20 cellular contexts compared by ENCODE assay signal in the genomic region with DNA sequence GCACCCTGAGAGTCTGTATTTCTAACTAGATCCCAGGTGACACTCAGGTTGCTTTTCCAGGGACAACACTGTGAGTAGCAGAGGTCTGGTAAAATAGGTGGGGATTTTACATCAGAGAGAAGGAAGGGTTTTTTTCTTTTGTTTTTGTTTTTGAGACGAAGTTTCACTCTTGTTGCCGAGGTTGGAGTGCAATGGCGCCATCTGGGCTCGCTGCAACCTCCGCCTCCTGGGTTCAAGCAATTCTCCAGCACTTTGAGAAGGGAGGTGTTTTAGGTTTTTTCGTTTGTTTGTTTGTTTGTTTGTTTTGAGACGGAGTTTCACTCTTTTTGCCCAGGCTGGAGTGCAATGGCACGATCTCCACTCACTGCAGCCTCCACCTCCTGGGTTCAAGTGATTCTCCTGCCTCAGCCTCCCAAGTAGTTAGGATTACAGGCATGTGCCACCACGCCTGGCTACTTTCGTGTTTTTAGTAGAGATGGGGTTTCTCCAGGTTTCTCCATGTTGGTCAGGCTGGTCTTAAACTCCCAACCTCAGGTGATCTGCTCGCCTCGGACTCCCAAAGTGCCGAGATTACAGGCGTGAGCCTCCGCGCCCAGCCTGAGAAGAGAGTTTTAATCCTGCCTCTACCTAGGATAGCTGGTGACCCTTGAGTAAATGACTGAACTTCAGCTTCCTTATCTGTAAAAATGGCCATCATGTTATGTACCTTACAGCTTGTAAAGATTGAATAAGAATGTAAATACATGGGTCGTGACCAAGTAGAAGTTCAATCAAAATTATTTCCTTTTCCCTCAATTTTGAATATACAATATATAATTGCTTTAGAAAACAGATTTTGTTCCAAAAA.
DNase-seq lines count a peak whose midpoint lies in the region; ATAC-seq and TF ChIP-seq lines count a peak whose summit lies in the region.
"Had no signal": no experiment of that assay in that cellular context is flagged by ENCODE, and none has a peak within 500 bp of the region (broad histone marks: within the 10 kb centered on the region; RNA-seq: fewer than 3 reads in every experiment).

No MANE protein-coding gene starts in this region.

- H3K36me3 Mint-ChIP-seq in Calu3 (ENCODE audit: insufficient read depth, unreplicated experiment) (peaks cover 5% of the 10 kb centered on the region), mesothelial cell of epicardium (peaks cover 4% of the 10 kb centered on the region)
- no peaks in the 10 kb centered on the region for H3K36me3 Mint-ChIP-seq in stimulated activated effector memory CD8-positive, alpha-beta T cell treated with anti-CD3 and anti-CD28 coated beads, Interleukin-12 subunit alpha, Interleukin-12 subunit beta, amount 100 ng/mL, for 72 hours

- peak overlapping the region; percentile 48 for H3K27ac ChIP-seq in VCaP
- H3K27ac ChIP-seq: RWPE1, SJCRH30 had no signal

- peaks cover 59% of the 10 kb centered on the region for H3K4me1 Mint-ChIP-seq in Calu3 (ENCODE audit: low read depth, unreplicated experiment)
- peaks cover 54% of the 10 kb centered on the region for H3K4me1 Mint-ChIP-seq in mesothelial cell of epicardium
- no peaks in the 10 kb centered on the region for H3K4me1 Mint-ChIP-seq in stimulated activated effector memory CD8-positive, alpha-beta T cell treated with anti-CD3 and anti-CD28 coated beads, Interleukin-12 subunit alpha, Interleukin-12 subunit beta, amount 100 ng/mL, for 72 hours

- BruUV-seq in Calu3 (replicated peaks; lab: Mats Ljungman, UMichigan): no TSS peak

- H3K4me3 Mint-ChIP-seq in Calu3 (ENCODE audit: low read depth, unreplicated experiment) (no peak overlapping the region), mesothelial cell of epicardium (no peak overlapping the region)
- no peak overlapping the region for H3K4me3 Mint-ChIP-seq in stimulated activated effector memory CD8-positive, alpha-beta T cell treated with anti-CD3 and anti-CD28 coated beads, Interleukin-12 subunit alpha, Interleukin-12 subunit beta, amount 100 ng/mL, for 72 hours

- CTCF ChIA-PET in Calu3 (lab: Charles Lee): interaction anchor here (0.6 to 1.9 kb wide), 3 partner anchors 10 to 94 kb away, joined by 3 to 6 read pairs (median 3); no protein-coding TSS in a partner anchor

- H3K27ac Mint-ChIP-seq in Calu3 (ENCODE audit: unreplicated experiment) (peak overlapping the region; percentile 32), mesothelial cell of epicardium (peak overlapping the region; percentile 72)
- no peak overlapping the region for H3K27ac Mint-ChIP-seq in stimulated activated effector memory CD8-positive, alpha-beta T cell treated with anti-CD3 and anti-CD28 coated beads, Interleukin-12 subunit alpha, Interleukin-12 subunit beta, amount 100 ng/mL, for 72 hours

- H3K27me3 Mint-ChIP-seq in Calu3 (ENCODE audit: unreplicated experiment) (no peaks in the 10 kb centered on the region), mesothelial cell of epicardium (ENCODE audit: low read depth) (no peaks in the 10 kb centered on the region)

- intact Hi-C loops in Calu3 (cut with micrococcal nuclease; ENCODE audit: unreplicated experiment): loop anchor here (2.0 kb wide), 1 partner anchor 51 kb away; no protein-coding TSS in a partner anchor

- H3K9me3 Mint-ChIP-seq in Calu3 (ENCODE audit: low read depth, unreplicated experiment) (peaks cover 12% of the 10 kb centered on the region), mesothelial cell of epicardium (peaks cover 14% of the 10 kb centered on the region)
- H3K9me3 Mint-ChIP-seq in stimulated activated effector memory CD8-positive, alpha-beta T cell treated with anti-CD3 and anti-CD28 coated beads, Interleukin-12 subunit alpha, Interleukin-12 subunit beta, amount 100 ng/mL, for 72 hours: no peaks in the 10 kb centered on the region

- H3K4me3 ChIP-seq in LNCaP clone FGC (ENCODE audit: low read depth, low read length): no peak overlapping the region
- H3K4me3 ChIP-seq: MG63, SJCRH30 had no signal

- TF ChIP-seq CTCF in Calu3 (IDR thresholded peaks at IDR 0.05; ENCODE audit: unreplicated experiment) (no peak), LNCaP clone FGC (IDR thresholded peaks at IDR 0.05; ENCODE audit: control insufficient read depth, extremely low read depth, insufficient read depth) (no peak), VCaP (conservative IDR thresholded peaks at IDR 0.05) (no peak), mesothelial cell of epicardium (IDR thresholded peaks at IDR 0.05; ENCODE audit: unreplicated experiment) (no peak)

- DNase-seq in Calu3: peak; percentile 21
- DNase-seq in LNCaP clone FGC (ENCODE audit: low read depth): peak; percentile 60
- no peak for DNase-seq in mesothelial cell of epicardium (ENCODE audit: low spot score in 2 of 2, unreplicated experiment in 2 of 2)
- no peak for DNase-seq in NCI-H2227 (lab: John Stamatoyannopoulos, UW; ENCODE audit: unreplicated experiment)
- no peak for DNase-seq in stimulated activated effector memory CD8-positive, alpha-beta T cell treated with anti-CD3 and anti-CD28 coated beads, Interleukin-12 subunit alpha, Interleukin-12 subunit beta, amount 100 ng/mL, for 72 hours (ENCODE audit: low spot score in 2 of 2)
- DNase-seq in NCI-H1092 treated with DMSO at 0.1 percent for 48 hours (lab: John Stamatoyannopoulos, UW): no peak
- no peak for DNase-seq in GM03348 (ENCODE audit: low spot score)
- DNase-seq: AML-193, COR-L47, EL, KBM-7, MG63, NCI-H1105, NCI-H1694 treated with DMSO at 0.1 percent for 48 hours, NCI-H2107, NCI-H345, NCI-H526 treated with DMSO at 0.1 percent for 48 hours, SJCRH30 had no signal

- ATAC-seq in stimulated activated effector memory CD8-positive, alpha-beta T cell treated with anti-CD3 and anti-CD28 coated beads, Interleukin-12 subunit alpha, Interleukin-12 subunit beta, amount 100 ng/mL, for 72 hours: no peak

Comparison
In these comparisons a context has a peak if more than half of its experiments do, and no peak if none do; other contexts are left out.
1. DNase-seq: peak in Calu3 (single experiment) and LNCaP clone FGC (single experiment); none in mesothelial cell of epicardium (0 of 2), NCI-H2227 (single experiment), stimulated activated effector memory CD8-positive, alpha-beta T cell treated with anti-CD3 and anti-CD28 coated beads, Interleukin-12 subunit alpha, Interleukin-12 subunit beta, amount 100 ng/mL, for 72 hours (0 of 2), NCI-H1092 treated with DMSO at 0.1 percent for 48 hours (single experiment) and GM03348 (single experiment).